1 cellular context compared by ENCODE assay signal in genomic region chr1:5913078-5913845, GRCh38.
TF ChIP-seq lines count a peak whose summit lies in the region.

No MANE protein-coding gene starts in this region.

TF ChIP-seq in H1, 55 proteins besides CTCF, POLR2A, EP300 and RAD21:
- no peak for TF ChIP-seq POLR2AphosphoS5 (IDR thresholded peaks at IDR 0.05; ENCODE audit: low read depth, low read length)
- TF ChIP-seq CHD7 (IDR thresholded peaks at IDR 0.05; ENCODE audit: insufficient replicate concordance, low read length) = no peak
- TF ChIP-seq PHF8 (conservative IDR thresholded peaks at IDR 0.05; ENCODE audit: low read depth, low read length) = no peak
- no peak for TF ChIP-seq POU5F1 (IDR thresholded peaks at IDR 0.05; ENCODE audit: low read depth, low read length)
- no peak for TF ChIP-seq MAFK (IDR thresholded peaks at IDR 0.05; ENCODE audit: low read depth, low read length)
- TF ChIP-seq RFX5 (IDR thresholded peaks at IDR 0.05; ENCODE audit: borderline replicate concordance, low read depth, low read length) = no peak
- no peak for TF ChIP-seq TCF12 (IDR thresholded peaks at IDR 0.05; ENCODE audit: low read depth, low read length)
- TF ChIP-seq SIN3A (conservative IDR thresholded peaks at IDR 0.05 in 1 of 2, IDR thresholded peaks at IDR 0.05 in 1 of 2; ENCODE audit: low read depth in 1 of 2, low read length in 2 of 2) = no peak
- no peak for TF ChIP-seq SIX5 (IDR thresholded peaks at IDR 0.05; ENCODE audit: low read depth, low read length)
- TF ChIP-seq KDM5A (IDR thresholded peaks at IDR 0.05; ENCODE audit: low read length) = no peak
- no peak for TF ChIP-seq GABPA (IDR thresholded peaks at IDR 0.05; ENCODE audit: borderline replicate concordance, insufficient read depth, low read length)
- TF ChIP-seq SP4 (IDR thresholded peaks at IDR 0.05; ENCODE audit: low read length) = no peak
- TF ChIP-seq BRCA1 (IDR thresholded peaks at IDR 0.05; ENCODE audit: low read depth, low read length) = no peak
